ENCODE assay signal across 18 cellular contexts in genomic region chr1:179807691-179808485, GRCh38.
A peak's percentile ranks its signal among the peaks of the same experiment; 100 is the strongest.
DNase-seq lines count a peak whose midpoint lies in the region; ATAC-seq lines count a peak whose summit lies in the region.
"Had no signal": no experiment of that assay in that cellular context is flagged by ENCODE, and none has a peak within 500 bp of the region (broad histone marks: within the 10 kb centered on the region; RNA-seq: fewer than 3 reads in every experiment).

No MANE protein-coding gene starts in this region.

- no peaks in the 10 kb centered on the region for H3K4me1 Mint-ChIP-seq in stimulated activated effector memory CD8-positive, alpha-beta T cell treated with anti-CD3 and anti-CD28 coated beads, Interleukin-12 subunit alpha, Interleukin-12 subunit beta, amount 100 ng/mL, for 72 hours
- peaks cover 0 to 6% (median 5%) of the 10 kb centered on the region in 7 donors for H3K4me1 Mint-ChIP-seq in naive thymus-derived CD4-positive, alpha-beta T cell

- no peaks in the 10 kb centered on the region for H3K9me3 Mint-ChIP-seq in stimulated activated effector memory CD8-positive, alpha-beta T cell treated with anti-CD3 and anti-CD28 coated beads, Interleukin-12 subunit alpha, Interleukin-12 subunit beta, amount 100 ng/mL, for 72 hours
- H3K9me3 Mint-ChIP-seq in naive thymus-derived CD4-positive, alpha-beta T cell, result no peaks in the 10 kb centered on the region
- H3K9me3 Mint-ChIP-seq: activated CD8-positive, alpha-beta T cell treated with anti-CD3 and anti-CD28 coated beads for 36 hours had no signal

- ATAC-seq in stimulated activated effector memory CD8-positive, alpha-beta T cell treated with anti-CD3 and anti-CD28 coated beads, Interleukin-12 subunit alpha, Interleukin-12 subunit beta, amount 100 ng/mL, for 72 hours, result peak; percentile 4
- ATAC-seq in naive thymus-derived CD4-positive, alpha-beta T cell, result no peak
- ATAC-seq: activated CD8-positive, alpha-beta T cell treated with anti-CD3 and anti-CD28 coated beads for 36 hours had no signal

- H3K9me3 ChIP-seq in naive thymus-derived CD4-positive, alpha-beta T cell (ENCODE audit: control insufficient read depth in 2 of 3, low read length in 3 of 3), result no peaks in the 10 kb centered on the region
- H3K9me3 ChIP-seq: testis had no signal

- peaks cover 0 to 6% (median 0%) of the 10 kb centered on the region in 5 donors for H3K27me3 Mint-ChIP-seq in naive thymus-derived CD4-positive, alpha-beta T cell

- no peaks in the 10 kb centered on the region for H3K27me3 ChIP-seq in naive thymus-derived CD4-positive, alpha-beta T cell (ENCODE audit: control insufficient read depth in 2 of 2, insufficient read depth in 2 of 2, low read length in 2 of 2)
- H3K27me3 ChIP-seq: testis had no signal

- intact Hi-C loops in naive thymus-derived CD4-positive, alpha-beta T cell (cut with micrococcal nuclease), result no loop called here

- no peak overlapping the region for H3K4me3 Mint-ChIP-seq in stimulated activated effector memory CD8-positive, alpha-beta T cell treated with anti-CD3 and anti-CD28 coated beads, Interleukin-12 subunit alpha, Interleukin-12 subunit beta, amount 100 ng/mL, for 72 hours
- no peak overlapping the region for H3K4me3 Mint-ChIP-seq in naive thymus-derived CD4-positive, alpha-beta T cell
- H3K4me3 Mint-ChIP-seq: activated CD8-positive, alpha-beta T cell treated with anti-CD3 and anti-CD28 coated beads for 36 hours had no signal

- H3K27ac ChIP-seq in naive thymus-derived CD4-positive, alpha-beta T cell (ENCODE audit: low read depth, low read length), result no peak overlapping the region
- H3K27ac ChIP-seq: 22Rv1, epithelial cell of prostate, KMS-11, testis had no signal

- DNase-seq in DMS53 (lab: John Stamatoyannopoulos, UW) (peak; percentile 13), DMS53 treated with DMSO at 0.1 percent for 48 hours (lab: John Stamatoyannopoulos, UW; ENCODE audit: unreplicated experiment) (no peak), amniotic epithelial cell (ENCODE audit: low read depth) (peak; percentile 99), hepatic stellate cell (ENCODE audit: low spot score) (peak; percentile 82), NCI-H2081 treated with DMSO at 0.1 percent for 48 hours (lab: John Stamatoyannopoulos, UW) (no peak), DMS 273 (lab: John Stamatoyannopoulos, UW; ENCODE audit: unreplicated experiment) (no peak)
- DNase-seq in stimulated activated effector memory CD8-positive, alpha-beta T cell treated with anti-CD3 and anti-CD28 coated beads, Interleukin-12 subunit alpha, Interleukin-12 subunit beta, amount 100 ng/mL, for 72 hours (ENCODE audit: low spot score in 2 of 2), result no peak
- DNase-seq in naive thymus-derived CD4-positive, alpha-beta T cell, result no peak
- DNase-seq: activated CD8-positive, alpha-beta T cell treated with anti-CD3 and anti-CD28 coated beads for 36 hours; activated gamma-delta T cell treated with Interleukin-2 at 50 U/mL for 16 hours; NCI-H1436; NCI-H748 treated with DMSO at 0.1 percent for 48 hours; occipital lobe; Right ventricle myocardium superior; testis had no signal

- H3K27ac Mint-ChIP-seq in stimulated activated effector memory CD8-positive, alpha-beta T cell treated with anti-CD3 and anti-CD28 coated beads, Interleukin-12 subunit alpha, Interleukin-12 subunit beta, amount 100 ng/mL, for 72 hours, result no peak overlapping the region
- peak overlapping the region in 2 of 9 donors; percentile 36 to 51 for H3K27ac Mint-ChIP-seq in naive thymus-derived CD4-positive, alpha-beta T cell
- H3K27ac Mint-ChIP-seq: activated CD8-positive, alpha-beta T cell treated with anti-CD3 and anti-CD28 coated beads for 36 hours had no signal

- CTCF ChIA-PET in naive thymus-derived CD4-positive, alpha-beta T cell (lab: Charles Lee), result interaction anchor here (1.3 to 17.1 kb wide), 2 partner anchors 11 to 101 kb away, joined by 3 to 376 read pairs; no protein-coding TSS in a partner anchor

- no peaks in the 10 kb centered on the region for H3K36me3 Mint-ChIP-seq in stimulated activated effector memory CD8-positive, alpha-beta T cell treated with anti-CD3 and anti-CD28 coated beads, Interleukin-12 subunit alpha, Interleukin-12 subunit beta, amount 100 ng/mL, for 72 hours
- no peaks in the 10 kb centered on the region for H3K36me3 Mint-ChIP-seq in naive thymus-derived CD4-positive, alpha-beta T cell

- H3K4me1 ChIP-seq in naive thymus-derived CD4-positive, alpha-beta T cell (ENCODE audit: control insufficient read depth in 2 of 2, insufficient read depth in 2 of 2, low read length in 2 of 2), result peaks cover 0 to 4% of the 10 kb centered on the region in 2 donors

- POLR2A ChIA-PET in naive thymus-derived CD4-positive, alpha-beta T cell (lab: Charles Lee), result interaction anchor here (0.6 kb wide), 1 partner anchor 100 kb away, joined by 3 read pairs; no protein-coding TSS in a partner anchor

- H3K36me3 ChIP-seq in naive thymus-derived CD4-positive, alpha-beta T cell (ENCODE audit: control insufficient read depth in 2 of 3, insufficient read depth in 3 of 3, low read length in 3 of 3), result no peaks in the 10 kb centered on the region

- no peak overlapping the region for H3K4me3 ChIP-seq in naive thymus-derived CD4-positive, alpha-beta T cell (ENCODE audit: low read length)
- H3K4me3 ChIP-seq: testis had no signal

Comparison
In these comparisons a context has a peak if more than half of its experiments do, and no peak if none do; other contexts are left out.
1. DNase-seq: peak in DMS53 (single experiment), amniotic epithelial cell (single experiment) and hepatic stellate cell (single experiment); none in DMS53 treated with DMSO at 0.1 percent for 48 hours (single experiment), stimulated activated effector memory CD8-positive, alpha-beta T cell treated with anti-CD3 and anti-CD28 coated beads, Interleukin-12 subunit alpha, Interleukin-12 subunit beta, amount 100 ng/mL, for 72 hours (0 of 2), NCI-H2081 treated with DMSO at 0.1 percent for 48 hours (single experiment), DMS 273 (single experiment) and naive thymus-derived CD4-positive, alpha-beta T cell (0 of 9).